15 cellular contexts compared by ENCODE assay signal in the genomic region with DNA sequence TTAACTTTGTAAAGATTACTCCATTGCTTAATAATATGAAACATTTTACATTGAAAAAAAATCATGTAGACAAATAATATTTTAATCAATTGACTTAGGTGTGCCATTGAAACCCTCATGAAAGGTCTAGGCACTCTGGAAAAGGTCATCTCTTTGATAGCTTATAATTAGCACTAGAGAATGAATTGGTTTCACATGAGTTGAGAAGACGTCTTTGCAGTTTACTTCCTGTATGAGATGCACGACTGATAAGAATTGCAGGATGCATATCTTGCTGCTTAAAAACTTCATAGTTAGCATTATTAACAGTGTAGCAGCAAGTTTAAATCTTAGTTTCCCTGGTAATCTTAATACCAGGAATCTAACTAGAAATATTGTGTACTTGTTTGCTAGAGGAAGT.
DNase-seq lines count a peak whose midpoint lies in the region; TF ChIP-seq lines count a peak whose summit lies in the region.
"Had no signal": no experiment of that assay in that cellular context is flagged by ENCODE, and none has a peak within 500 bp of the region (broad histone marks: within the 10 kb centered on the region; RNA-seq: fewer than 3 reads in every experiment).

No MANE protein-coding gene starts in this region.

- H3K9me3 ChIP-seq in MM.1S (replicated peaks; ENCODE audit: insufficient read depth, low read length) (no peaks in the 10 kb centered on the region), neuronal stem cell (replicated peaks in 1 of 2; ENCODE audit: control insufficient read depth in 2 of 2, insufficient read depth in 1 of 2, low read depth in 1 of 2, low read length in 2 of 2) (peaks cover 0 to 3% of the 10 kb centered on the region in 2 donors)
- H3K9me3 ChIP-seq: A549; BLaER1 treated with 17β-estradiol and CSF1 and Interleukin-3, amounts not matched to agents 10 nM and 100 nM; Caco-2 had no signal

- H3K23ac ChIP-seq in neuronal stem cell (ENCODE audit: low read depth, low read length, poor library complexity): no peak overlapping the region

- H2AK5ac ChIP-seq in neuronal stem cell (ENCODE audit: low read depth, low read length): no peak overlapping the region

- WGBS in neuronal stem cell (ENCODE audit: extremely low coverage in 2 of 2, insufficient read length in 2 of 2, insufficient replicate concordance in 1 of 2), 2 donors: no CpG with 5 or more reads among the region's 2 CpGs

- H3K4ac ChIP-seq in neuronal stem cell (ENCODE audit: low read length): no peak overlapping the region

- TF ChIP-seq CTCF in MM.1S (IDR thresholded peaks at IDR 0.05; ENCODE audit: low read length): no peak

- H3K27ac ChIP-seq in MM.1S (ENCODE audit: low read length) (no peak overlapping the region), neuronal stem cell (replicated peaks; ENCODE audit: low read length) (no peak overlapping the region)
- H3K27ac ChIP-seq: 22Rv1; A549; BLaER1 treated with 17β-estradiol and CSF1 and Interleukin-3, amounts not matched to agents 10 nM and 100 nM; C4-2B had no signal

- H2BK12ac ChIP-seq in neuronal stem cell (ENCODE audit: low read length): no peak overlapping the region

- DNase-seq in DMS79 treated with DMSO at 0.1 percent for 48 hours (lab: John Stamatoyannopoulos, UW) (peak; percentile 42), DMS79 (lab: John Stamatoyannopoulos, UW) (no peak), MM.1S (peak; percentile 62), neuronal stem cell (ENCODE audit: low spot score) (no peak), GM19240 (ENCODE audit: insufficient read length, low spot score) (no peak)
- DNase-seq: AML-193; Caco-2; Calu3; CD4-positive, alpha-beta T cell; CD8-positive, alpha-beta T cell; GF-D8 had no signal

- H3K18ac ChIP-seq in neuronal stem cell (ENCODE audit: low read length): no peak overlapping the region

- H3K79me2 ChIP-seq in MM.1S (ENCODE audit: low read length): no peaks in the 10 kb centered on the region

- no peak overlapping the region for H4K8ac ChIP-seq in neuronal stem cell (ENCODE audit: low read depth, low read length)

- no peak overlapping the region for H2BK15ac ChIP-seq in neuronal stem cell (ENCODE audit: low read length)

- H4K91ac ChIP-seq in neuronal stem cell (ENCODE audit: low read depth, low read length, poor library complexity): no peak overlapping the region

- H3K9ac ChIP-seq in MM.1S (ENCODE audit: low read length): no peak overlapping the region
- H3K9ac ChIP-seq in neuronal stem cell (ENCODE audit: low read depth, low read length, poor library complexity): no peak overlapping the region
- H3K9ac ChIP-seq: BLaER1 treated with 17β-estradiol and CSF1 and Interleukin-3, amounts not matched to agents 10 nM and 100 nM had no signal

- H3K36me3 ChIP-seq in MM.1S (replicated peaks; ENCODE audit: insufficient read depth, low read length) (no peaks in the 10 kb centered on the region), neuronal stem cell (replicated peaks in 1 of 2; ENCODE audit: control insufficient read depth in 2 of 2, insufficient read depth in 2 of 2, low read length in 2 of 2) (no peaks in the 10 kb centered on the region)
- H3K36me3 ChIP-seq: BLaER1 treated with 17β-estradiol and CSF1 and Interleukin-3, amounts not matched to agents 10 nM and 100 nM had no signal

- no peaks in the 10 kb centered on the region for H4K20me1 ChIP-seq in MM.1S (ENCODE audit: insufficient read depth, low read length)
- H4K20me1 ChIP-seq: BLaER1 treated with 17β-estradiol and CSF1 and Interleukin-3, amounts not matched to agents 10 nM and 100 nM had no signal

- no peaks in the 10 kb centered on the region for H3K79me1 ChIP-seq in neuronal stem cell (ENCODE audit: low read depth, low read length)

- no peak overlapping the region for H3K4me2 ChIP-seq in MM.1S (ENCODE audit: low read depth, low read length)
- H3K4me2 ChIP-seq in neuronal stem cell (ENCODE audit: insufficient read depth, low read length, poor library complexity, severe bottlenecking): no peak overlapping the region
- H3K4me2 ChIP-seq: A549; BLaER1 treated with 17β-estradiol and CSF1 and Interleukin-3, amounts not matched to agents 10 nM and 100 nM had no signal

- H3K27me3 ChIP-seq in MM.1S (replicated peaks; ENCODE audit: insufficient read depth, low read length) (no peaks in the 10 kb centered on the region), neuronal stem cell (ENCODE audit: control insufficient read depth in 3 of 3, insufficient read depth in 3 of 3, low read depth in 1 of 3, low read length in 3 of 3) (no peaks in the 10 kb centered on the region)
- H3K27me3 ChIP-seq: BLaER1 treated with 17β-estradiol and CSF1 and Interleukin-3, amounts not matched to agents 10 nM and 100 nM had no signal

- peaks cover 8% of the 10 kb centered on the region; the same call in 1 of the 2 replicates for H3K4me1 ChIP-seq in MM.1S (ENCODE audit: low read length)
- no peaks in the 10 kb centered on the region for H3K4me1 ChIP-seq in neuronal stem cell (ENCODE audit: control insufficient read depth in 2 of 2, insufficient read depth in 1 of 2, low read depth in 1 of 2, low read length in 2 of 2)
- H3K4me1 ChIP-seq: A549; BLaER1 treated with 17β-estradiol and CSF1 and Interleukin-3, amounts not matched to agents 10 nM and 100 nM; Caco-2 had no signal

- H3K9me2 ChIP-seq in MM.1S (replicated peaks; ENCODE audit: insufficient read depth, low read length): no peaks in the 10 kb centered on the region

- H2AFZ ChIP-seq in MM.1S (ENCODE audit: low read length): no peak overlapping the region
- peak overlapping the region; percentile 37 for H2AFZ ChIP-seq in neuronal stem cell (ENCODE audit: low read length)

- H3F3A ChIP-seq in MM.1S (ENCODE audit: insufficient read depth, low read length): no peaks in the 10 kb centered on the region

- H3K4me3 ChIP-seq in MM.1S (ENCODE audit: low read length) (no peak overlapping the region), neuronal stem cell (ENCODE audit: low read length in 2 of 2) (no peak overlapping the region)
- H3K4me3 ChIP-seq: A549; BLaER1 treated with 17β-estradiol and CSF1 and Interleukin-3, amounts not matched to agents 10 nM and 100 nM had no signal

- H2BK5ac ChIP-seq in neuronal stem cell (ENCODE audit: low read length): no peak overlapping the region

- no peak overlapping the region for H3K14ac ChIP-seq in neuronal stem cell (ENCODE audit: low read length)

- H2BK120ac ChIP-seq in neuronal stem cell (ENCODE audit: low read depth, low read length): no peak overlapping the region

Comparison
In these comparisons a context has a peak if more than half of its experiments do, and no peak if none do; other contexts are left out.
1. DNase-seq: peak in DMS79 treated with DMSO at 0.1 percent for 48 hours (single experiment) and MM.1S (single experiment); none in DMS79 (single experiment), neuronal stem cell (single experiment) and GM19240 (single experiment).